Comparison of ENCODE assay signal across 30 cellular contexts in the genomic region with DNA sequence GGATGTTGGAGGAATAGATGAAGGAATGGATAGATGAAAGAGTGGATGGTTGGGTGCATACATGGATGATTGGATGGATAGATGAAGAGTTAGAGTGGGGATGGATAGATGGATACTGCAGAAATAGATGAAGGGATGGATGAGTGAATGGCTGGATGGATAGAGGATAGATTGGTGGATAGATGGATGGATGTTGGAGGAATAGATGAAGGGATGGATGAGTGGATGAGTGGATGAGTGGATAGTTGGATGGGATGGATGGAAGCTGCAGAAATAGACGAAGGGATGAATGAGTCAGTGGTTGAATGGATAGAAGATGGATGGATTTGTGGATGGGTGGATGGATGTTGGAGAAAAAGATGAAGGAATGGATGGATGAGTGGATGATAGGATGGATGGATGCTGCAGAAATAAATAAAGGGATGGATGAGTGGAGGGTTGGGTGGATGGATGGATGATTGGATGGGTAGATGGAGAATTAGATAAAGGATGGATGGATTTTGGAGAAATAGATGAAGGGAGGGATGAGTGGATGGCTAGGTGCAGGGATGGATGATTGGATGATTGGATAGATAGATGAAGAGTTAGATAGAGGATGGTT. TPM values are rescaled to one million over a fixed set of nuclear protein-coding genes. Genes with fewer than 3 reads are reported as not detected.
"Had no signal": no experiment of that assay in that cellular context is flagged by ENCODE, and none has a peak within 500 bp of the region (broad histone marks: within the 10 kb centered on the region; RNA-seq: fewer than 3 reads in every experiment).

No MANE protein-coding gene starts in this region.

- H3K36me3 ChIP-seq: colonic mucosa, esophagus squamous epithelium, gastrocnemius medialis, heart right ventricle, left lung, lower lobe of right lung had no signal

- H3K27ac ChIP-seq: colonic mucosa, epithelial cell of prostate, esophagus squamous epithelium, gastrocnemius medialis, heart right ventricle, left lung, lower lobe of right lung had no signal

- H3K4me1 ChIP-seq: colonic mucosa, gastrocnemius medialis, left lung, lower lobe of right lung had no signal

- FAIRE-seq: endometrium, islet of Langerhans, keratinocyte had no signal

- DNase-seq: colonic mucosa; cortex of kidney; effector CD8-positive, alpha-beta T cell; effector memory CD8-positive, alpha-beta T cell; endodermal cell; erythroblast; esophagus squamous epithelium; foreskin fibroblast; foreskin melanocyte; gastrocnemius medialis; glutamatergic neuron; heart right ventricle; hippocampal formation; left cardiac atrium; left lung; left ventricle myocardium superior; lower lobe of right lung; mesenchymal stem cell; mucosa of descending colon had no signal

- H3K27ac Mint-ChIP-seq: dendritic cell treated with granulocyte-macrophage colony-stimulating factor and Interleukin-4, amounts not matched to agents 40 ng/mL and 50 ng/mL, for 4 days; effector memory CD8-positive, alpha-beta T cell; endodermal cell; mesothelial cell of epicardium had no signal

- H3K4me3 ChIP-seq: colonic mucosa, esophagus squamous epithelium, gastrocnemius medialis, heart right ventricle, left lung, lower lobe of right lung, mucosa of descending colon had no signal

- H3K4me1 Mint-ChIP-seq: endodermal cell, mesothelial cell of epicardium had no signal

- H3K4me3 Mint-ChIP-seq: dendritic cell treated with granulocyte-macrophage colony-stimulating factor and Interleukin-4, amounts not matched to agents 40 ng/mL and 50 ng/mL, for 4 days; effector memory CD8-positive, alpha-beta T cell; endodermal cell; mesothelial cell of epicardium had no signal

- H3K9me3 ChIP-seq: colonic mucosa, esophagus squamous epithelium, gastrocnemius medialis, heart right ventricle, left lung, lower lobe of right lung, mucosa of descending colon had no signal

- ATAC-seq: effector memory CD8-positive, alpha-beta T cell; esophagus mucosa; gastrocnemius medialis; heart right ventricle; left cardiac atrium; left lung; left ventricle myocardium superior; lower lobe of right lung; mucosa of descending colon had no signal

- H3K9me3 Mint-ChIP-seq: dendritic cell treated with granulocyte-macrophage colony-stimulating factor and Interleukin-4, amounts not matched to agents 40 ng/mL and 50 ng/mL, for 4 days; effector memory CD8-positive, alpha-beta T cell; endodermal cell; mesothelial cell of epicardium had no signal

- H3K36me3 Mint-ChIP-seq: mesothelial cell of epicardium had no signal

RNA-seq across cellular contexts. Expression of gene SYT3, which starts 4.7 kb away (rescaled TPM):
- total RNA-seq: dermis microvascular lymphatic vessel endothelial cell, esophagus mucosa, myocyte had no signal
- polyA plus RNA-seq: keratinocyte had no signal

RNA-seq across cellular contexts. Expression of gene C19orf81, which starts 4.8 kb away (rescaled TPM):
- total RNA-seq: colonic mucosa, dermis microvascular lymphatic vessel endothelial cell, esophagus mucosa, esophagus squamous epithelium, gastrocnemius medialis, lung microvascular endothelial cell, mesenteric fat pad, myocyte had no signal
- polyA plus RNA-seq: keratinocyte had no signal
